ENCODE assay signal across 21 cellular contexts in the genomic region with DNA sequence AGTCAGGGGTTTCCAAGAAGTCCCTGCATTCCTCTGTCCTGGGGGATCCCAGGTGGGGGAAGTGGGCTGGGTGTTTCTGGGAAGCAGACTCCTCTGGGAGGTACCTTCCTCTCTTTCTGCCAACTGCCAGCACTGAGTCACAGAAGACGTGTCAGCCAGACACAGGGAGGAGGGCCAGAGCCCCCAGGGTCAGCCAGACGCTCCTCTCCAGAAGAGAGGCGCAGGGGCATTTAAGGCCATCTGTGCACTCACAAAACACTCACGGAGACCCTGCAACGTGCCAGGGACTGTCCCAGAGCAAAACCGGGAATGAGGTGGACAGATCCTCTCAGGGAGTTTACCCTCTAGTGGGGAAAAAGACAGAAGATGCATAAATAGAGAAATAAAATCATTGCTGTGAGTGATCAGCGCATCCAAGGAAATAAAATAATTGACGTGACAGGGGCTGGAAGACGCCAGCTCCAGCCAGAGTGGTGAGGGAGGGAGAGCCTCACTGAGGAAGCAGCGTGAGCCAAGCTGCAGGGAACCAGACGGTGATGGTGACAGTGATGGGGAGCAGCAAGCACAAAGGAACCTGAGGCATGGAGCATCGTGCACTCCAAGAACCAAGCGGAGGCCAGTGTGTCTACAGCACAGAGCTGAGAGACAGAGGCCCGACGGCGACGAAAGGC.
DNase-seq lines count a peak whose midpoint lies in the region; ATAC-seq, FAIRE-seq and TF ChIP-seq lines count a peak whose summit lies in the region.
"Had no signal": no experiment of that assay in that cellular context is flagged by ENCODE, and none has a peak within 500 bp of the region (broad histone marks: within the 10 kb centered on the region; RNA-seq: fewer than 3 reads in every experiment).

No MANE protein-coding gene starts in this region.

- 0 out of 3 replicates have a peak, but pooled peaks have one; percentile 14 for ATAC-seq in DND-41 (ENCODE audit: insufficient read depth, low read depth)
- ATAC-seq in Right ventricle myocardium superior (ENCODE audit: poor library complexity) = no peak
- ATAC-seq in pancreas = no peak
- ATAC-seq: GM12878; naive thymus-derived CD4-positive, alpha-beta T cell; stimulated activated naive B cell treated with anti-CD40 and anti-IgM and Interleukin-4, amounts not matched to agents 10 μg/mL and 1 μg/mL and 100 μg/mL, for 72 hours had no signal

- no peak overlapping the region for H3K9ac ChIP-seq in DND-41 (ENCODE audit: low read depth, low read length)

- no peak for DNase-seq in DND-41
- peak; percentile 9 to 70 for DNase-seq in NCI-H446 (lab: John Stamatoyannopoulos, UW)
- peak; percentile 63 for DNase-seq in cerebellar cortex (ENCODE audit: low spot score)
- no peak for DNase-seq in NCI-H510A (lab: John Stamatoyannopoulos, UW)
- no peak for DNase-seq in kidney glomerular epithelial cell (lab: John Stamatoyannopoulos, UW)
- DNase-seq in Right ventricle myocardium superior = no peak
- DNase-seq in pancreas = no peak
- DNase-seq: activated CD4-positive, alpha-beta T cell treated with anti-CD3 and anti-CD28 coated beads for 1 hour; activated CD8-positive, alpha-beta memory T cell treated with anti-CD3 and anti-CD28 coated beads for 24 hours; activated T-cell treated with anti-CD3 and anti-CD28 coated beads, Interleukin-2, amount 50 U/mL, for 48 hours; foreskin fibroblast; GF-D8; GOT3; naive thymus-derived CD4-positive, alpha-beta T cell; NCI-H1694 treated with DMSO at 0.1 percent for 48 hours; NCI-H226; Peyer's patch; stimulated activated naive B cell treated with anti-CD40 and anti-IgM and Interleukin-4, amounts not matched to agents 10 μg/mL and 1 μg/mL and 100 μg/mL, for 72 hours had no signal

- intact Hi-C loops in Right ventricle myocardium superior (cut with DNase I) = no loop called here
- intact Hi-C loops in pancreas (cut with DNase I) = no loop called here

- no peak for FAIRE-seq in pancreas (lab: Jason Lieb, UNC)
- FAIRE-seq: GM12878, GM19239 had no signal

- 0 out of 2 replicates have a peak, but pooled peaks cover 3% of the 10 kb centered on the region for H4K20me1 ChIP-seq in DND-41 (ENCODE audit: insufficient read depth, low read length)

- H3K9me3 ChIP-seq in DND-41 (ENCODE audit: insufficient read depth, low read length, severe bottlenecking) = no peaks in the 10 kb centered on the region
- H3K9me3 ChIP-seq in mesodermal cell (ENCODE audit: control insufficient read depth, low read length) = no peaks in the 10 kb centered on the region
- H3K9me3 ChIP-seq in pancreas = no peaks in the 10 kb centered on the region
- H3K9me3 ChIP-seq: Peyer's patch had no signal

- H3K79me2 ChIP-seq in DND-41 (ENCODE audit: insufficient read depth, low read length) = no peaks in the 10 kb centered on the region

- H3K27me3 ChIP-seq in DND-41 (ENCODE audit: insufficient read depth, low read length, poor library complexity) (peaks cover 11% of the 10 kb centered on the region), pancreas (no peaks in the 10 kb centered on the region)
- H3K27me3 ChIP-seq: Peyer's patch had no signal

- H3K4me2 ChIP-seq in DND-41 (ENCODE audit: insufficient read depth, low read length) = no peak overlapping the region

- H3K36me3 ChIP-seq in DND-41 (ENCODE audit: insufficient read depth, low read length) = no peaks in the 10 kb centered on the region
- H3K36me3 ChIP-seq in mesodermal cell (ENCODE audit: control insufficient read depth, insufficient read depth, low read length) = no peaks in the 10 kb centered on the region
- no peaks in the 10 kb centered on the region for H3K36me3 ChIP-seq in pancreas
- H3K36me3 ChIP-seq: Peyer's patch had no signal

- TF ChIP-seq CTCF in DND-41 (IDR thresholded peaks at IDR 0.05; ENCODE audit: borderline replicate concordance, extremely low read depth, low read length, poor library complexity, severe bottlenecking) = no peak
- no peak for TF ChIP-seq CTCF in pancreas (IDR thresholded peaks at IDR 0.05)

- 76% methylated on average over 13 to 17 of the region's 17 CpGs for WGBS in mesodermal cell (ENCODE audit: insufficient coverage in 2 of 2), 2 experiments
- WGBS in pancreas, 2 donors = 81 to 82% methylated on average over 17 of the region's 17 CpGs

- H2AFZ ChIP-seq in DND-41 (ENCODE audit: low read depth, low read length) = no peak overlapping the region

- no peak overlapping the region for H3K4me3 ChIP-seq in DND-41 (ENCODE audit: low read depth in 1 of 2, low read length in 2 of 2)
- no peak overlapping the region for H3K4me3 ChIP-seq in mesodermal cell (ENCODE audit: extremely low read depth, insufficient read depth, low read length, poor library complexity, severe bottlenecking)
- H3K4me3 ChIP-seq in pancreas = no peak overlapping the region
- H3K4me3 ChIP-seq: GM12878, Peyer's patch had no signal

- H3K4me1 ChIP-seq in DND-41 (ENCODE audit: insufficient read depth, low read length) (peaks cover 16% of the 10 kb centered on the region), mesodermal cell (ENCODE audit: control insufficient read depth, insufficient read depth, low read length, poor library complexity, severe bottlenecking) (peaks cover 32% of the 10 kb centered on the region), pancreas (no peaks in the 10 kb centered on the region)

- H3K27ac ChIP-seq in DND-41 (ENCODE audit: low read length) = no peak overlapping the region
- H3K27ac ChIP-seq in mesodermal cell (ENCODE audit: low read depth, low read length, severe bottlenecking) = peak overlapping the region; percentile 29
- no peak overlapping the region for H3K27ac ChIP-seq in pancreas
- H3K27ac ChIP-seq: Peyer's patch had no signal

Comparison
In these comparisons a context has a peak if more than half of its experiments do, and no peak if none do; other contexts are left out.
1. DNase-seq: peak in NCI-H446 (2 of 2) and cerebellar cortex (single experiment); none in DND-41 (single experiment), NCI-H510A (single experiment), kidney glomerular epithelial cell (single experiment), Right ventricle myocardium superior (single experiment) and pancreas (0 of 6).